1 cellular context compared by ENCODE assay signal in the genomic region with DNA sequence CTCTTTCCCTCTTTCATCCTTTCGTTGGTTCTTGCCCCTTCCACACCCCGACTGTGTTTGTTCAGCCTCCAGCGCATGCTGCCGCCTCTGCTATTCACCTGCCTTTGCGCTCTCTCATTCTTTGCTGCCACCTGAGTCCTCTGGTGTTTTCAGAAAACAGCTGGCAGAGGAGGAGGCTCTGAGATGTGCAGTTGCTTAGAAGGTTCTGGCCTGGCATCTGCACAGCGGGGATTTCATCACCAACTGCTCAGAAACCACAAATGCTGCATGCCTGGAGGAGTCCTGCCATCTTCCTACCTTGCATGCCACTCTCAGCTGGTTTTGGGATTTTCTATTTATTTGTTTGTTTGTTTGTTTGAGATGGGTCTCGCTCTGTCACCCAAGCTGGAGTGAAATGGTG.
TF ChIP-seq lines count a peak whose summit lies in the region.

No MANE protein-coding gene starts in this region.

TF ChIP-seq in GM12878, 131 proteins besides CTCF, POLR2A, EP300 and RAD21 (continued from another document):
- TF ChIP-seq SKIL (IDR thresholded peaks at IDR 0.05; ENCODE audit: low read depth, poor library complexity, severe bottlenecking) (no peak), FOXK2 (IDR thresholded peaks at IDR 0.05) (no peak), GATAD2B (conservative IDR thresholded peaks at IDR 0.05; ENCODE audit: low read depth) (no peak), ZNF622 (IDR thresholded peaks at IDR 0.05) (no peak), EGR1 (IDR thresholded peaks at IDR 0.05; ENCODE audit: borderline replicate concordance in 1 of 2, low read depth in 2 of 2, low read length in 2 of 2) (no peak), LARP7 (IDR thresholded peaks at IDR 0.05) (no peak), ESRRA (IDR thresholded peaks at IDR 0.05; ENCODE audit: low read length) (no peak), MAX (IDR thresholded peaks at IDR 0.05; ENCODE audit: low read depth, low read length) (no peak), STAT3 (IDR thresholded peaks at IDR 0.05; ENCODE audit: low read depth, low read length) (no peak), NFXL1 (IDR thresholded peaks at IDR 0.05; ENCODE audit: borderline replicate concordance) (no peak)
- TF ChIP-seq, protein P1, sequence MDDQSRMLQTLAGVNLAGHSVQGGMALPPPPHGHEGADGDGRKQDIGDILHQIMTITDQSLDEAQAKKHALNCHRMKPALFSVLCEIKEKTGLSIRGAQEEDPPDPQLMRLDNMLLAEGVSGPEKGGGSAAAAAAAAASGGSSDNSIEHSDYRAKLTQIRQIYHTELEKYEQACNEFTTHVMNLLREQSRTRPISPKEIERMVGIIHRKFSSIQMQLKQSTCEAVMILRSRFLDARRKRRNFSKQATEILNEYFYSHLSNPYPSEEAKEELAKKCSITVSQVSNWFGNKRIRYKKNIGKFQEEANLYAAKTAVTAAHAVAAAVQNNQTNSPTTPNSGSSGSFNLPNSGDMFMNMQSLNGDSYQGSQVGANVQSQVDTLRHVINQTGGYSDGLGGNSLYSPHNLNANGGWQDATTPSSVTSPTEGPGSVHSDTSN (IDR thresholded peaks at IDR 0.05; ENCODE audit: insufficient replicate concordance, low read depth, low read length) = no peak
